Comparison of ENCODE assay signal across 6 cellular contexts in the genomic region with DNA sequence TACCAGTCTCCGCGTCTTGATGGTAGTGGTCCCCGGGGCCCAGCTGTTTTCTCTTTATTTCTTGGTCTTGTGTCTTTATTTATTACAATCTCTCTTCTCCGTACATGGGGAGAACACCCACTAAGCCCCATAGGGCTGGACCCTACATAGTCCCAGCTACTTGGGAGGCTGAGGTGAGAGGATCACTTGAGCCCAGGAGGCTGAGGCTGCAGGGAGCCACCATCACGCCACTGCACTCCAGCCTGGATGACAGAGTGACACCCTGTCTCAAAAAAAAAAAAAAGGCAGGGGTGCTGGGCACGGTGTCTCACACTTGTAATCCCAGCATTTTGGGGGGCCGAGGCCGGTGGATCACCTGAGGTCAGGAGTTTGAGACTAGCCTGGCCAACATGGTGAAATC. TPM values are rescaled to one million over a fixed set of nuclear protein-coding genes. Genes with fewer than 3 reads are reported as not detected.
A peak's percentile ranks its signal among the peaks of the same experiment; 100 is the strongest.
DNase-seq lines count a peak whose midpoint lies in the region; ATAC-seq and TF ChIP-seq lines count a peak whose summit lies in the region.
"Not testable (repeated sequence)": the region's sequence is repeated elsewhere in the genome, so short reads cannot be mapped to it uniquely, and the experiment has no call there.

No MANE protein-coding gene starts in this region.

- not testable (repeated sequence) for ATAC-seq in CD4-positive, alpha-beta T cell (ENCODE audit: poor library complexity); activated CD4-positive, alpha-beta T cell treated with anti-CD3 and anti-CD28 coated beads for 36 hours; activated naive CD8-positive, alpha-beta T cell treated with anti-CD3 and anti-CD28 coated beads, Interleukin-2, amount 50 U/mL, for 24 hours; naive thymus-derived CD4-positive, alpha-beta T cell

- CTCF ChIA-PET in CD4-positive, alpha-beta T cell (lab: Charles Lee); activated CD4-positive, alpha-beta T cell treated with anti-CD3 and anti-CD28 coated beads for 36 hours (lab: Charles Lee): not testable (repeated sequence)
- CTCF ChIA-PET in naive thymus-derived CD4-positive, alpha-beta T cell (lab: Charles Lee), result interaction anchor here (0.5 to 0.6 kb wide), 2 partner anchors 21 to 84 kb away, joined by 4 to 5 read pairs; no protein-coding TSS in a partner anchor

- not testable (repeated sequence) for TF ChIP-seq CTCF in CD4-positive, alpha-beta T cell (IDR thresholded peaks at IDR 0.05); NB4 (IDR thresholded peaks at IDR 0.05; ENCODE audit: low read depth, low read length); thyroid gland (IDR thresholded peaks at IDR 0.05)

- not testable (repeated sequence) for H3K36me3 ChIP-seq in naive thymus-derived CD4-positive, alpha-beta T cell (ENCODE audit: control insufficient read depth in 2 of 3, insufficient read depth in 3 of 3, low read length in 3 of 3); thyroid gland

- TF ChIP-seq POLR2A in NB4 (IDR thresholded peaks at IDR 0.05; ENCODE audit: extremely low read depth, insufficient read length); thyroid gland (IDR thresholded peaks at IDR 0.05): not testable (repeated sequence)

- not testable (repeated sequence) for DNase-seq in CD4-positive, alpha-beta T cell; NB4 (ENCODE audit: low read depth); activated CD4-positive, alpha-beta T cell treated with anti-CD3 and anti-CD28 coated beads for 36 hours; activated naive CD8-positive, alpha-beta T cell treated with anti-CD3 and anti-CD28 coated beads, Interleukin-2, amount 50 U/mL, for 24 hours; naive thymus-derived CD4-positive, alpha-beta T cell; thyroid gland

- intact Hi-C loops in CD4-positive, alpha-beta T cell (cut with DNase I, micrococcal nuclease), result loop anchor here in 1 of 2 experiments (5.0 kb wide), 3 partner anchors 53 to 153 kb away; a partner anchor contains a TSS
- intact Hi-C loops in activated CD4-positive, alpha-beta T cell treated with anti-CD3 and anti-CD28 coated beads for 36 hours (cut with DNase I, micrococcal nuclease), result loop anchor here (5.0 kb wide), 2 partner anchors 97 to 312 kb away; a partner anchor contains a TSS
- intact Hi-C loops in naive thymus-derived CD4-positive, alpha-beta T cell (cut with micrococcal nuclease), result loop anchor here in 1 of 2 donors (5.0 kb wide), 1 partner anchor 97 kb away; a partner anchor contains a TSS
- intact Hi-C loops in thyroid gland (cut with DNase I), result loop anchor here (5.0 kb wide), 1 partner anchor 43 kb away; no protein-coding TSS in a partner anchor

- H3K27me3 Mint-ChIP-seq in CD4-positive, alpha-beta T cell; activated CD4-positive, alpha-beta T cell treated with anti-CD3 and anti-CD28 coated beads for 36 hours; activated naive CD8-positive, alpha-beta T cell treated with anti-CD3 and anti-CD28 coated beads, Interleukin-2, amount 50 U/mL, for 24 hours; naive thymus-derived CD4-positive, alpha-beta T cell: not testable (repeated sequence)

- peak overlapping the region; percentile 9 for H3K27ac Mint-ChIP-seq in CD4-positive, alpha-beta T cell
- H3K27ac Mint-ChIP-seq in activated CD4-positive, alpha-beta T cell treated with anti-CD3 and anti-CD28 coated beads for 36 hours, result peak overlapping the region; percentile 25
- not testable (repeated sequence) for H3K27ac Mint-ChIP-seq in activated naive CD8-positive, alpha-beta T cell treated with anti-CD3 and anti-CD28 coated beads, Interleukin-2, amount 50 U/mL, for 24 hours; naive thymus-derived CD4-positive, alpha-beta T cell

- not testable (repeated sequence) for H3K36me3 Mint-ChIP-seq in CD4-positive, alpha-beta T cell (ENCODE audit: low read depth); activated CD4-positive, alpha-beta T cell treated with anti-CD3 and anti-CD28 coated beads for 36 hours (ENCODE audit: low read depth); activated naive CD8-positive, alpha-beta T cell treated with anti-CD3 and anti-CD28 coated beads, Interleukin-2, amount 50 U/mL, for 24 hours (ENCODE audit: low read depth); naive thymus-derived CD4-positive, alpha-beta T cell

- H3K9me3 Mint-ChIP-seq in CD4-positive, alpha-beta T cell; activated CD4-positive, alpha-beta T cell treated with anti-CD3 and anti-CD28 coated beads for 36 hours (ENCODE audit: low read depth); activated naive CD8-positive, alpha-beta T cell treated with anti-CD3 and anti-CD28 coated beads, Interleukin-2, amount 50 U/mL, for 24 hours; naive thymus-derived CD4-positive, alpha-beta T cell: not testable (repeated sequence)

- POLR2A ChIA-PET in CD4-positive, alpha-beta T cell (lab: Charles Lee); activated CD4-positive, alpha-beta T cell treated with anti-CD3 and anti-CD28 coated beads for 36 hours (lab: Charles Lee); naive thymus-derived CD4-positive, alpha-beta T cell (lab: Charles Lee): not testable (repeated sequence)

- not testable (repeated sequence) for H3K4me1 ChIP-seq in naive thymus-derived CD4-positive, alpha-beta T cell (ENCODE audit: control insufficient read depth in 2 of 2, insufficient read depth in 2 of 2, low read length in 2 of 2)
- H3K4me1 ChIP-seq in thyroid gland, result peaks cover 35 to 46% of the 10 kb centered on the region in 2 donors

- H3K4me3 ChIP-seq in NB4 (ENCODE audit: low read depth, low read length), result peak overlapping the region; percentile 68
- not testable (repeated sequence) for H3K4me3 ChIP-seq in naive thymus-derived CD4-positive, alpha-beta T cell (ENCODE audit: low read length); thyroid gland (replicated peaks in 1 of 3)

- 75 to 81% methylated on average over 8 of the region's 8 CpGs for WGBS in thyroid gland, 2 donors

- peaks cover 19% of the 10 kb centered on the region for H3K4me1 Mint-ChIP-seq in CD4-positive, alpha-beta T cell (ENCODE audit: low read depth)
- H3K4me1 Mint-ChIP-seq in activated CD4-positive, alpha-beta T cell treated with anti-CD3 and anti-CD28 coated beads for 36 hours, result peaks cover 29% of the 10 kb centered on the region
- H3K4me1 Mint-ChIP-seq in activated naive CD8-positive, alpha-beta T cell treated with anti-CD3 and anti-CD28 coated beads, Interleukin-2, amount 50 U/mL, for 24 hours, result peaks cover 29% of the 10 kb centered on the region
- H3K4me1 Mint-ChIP-seq in naive thymus-derived CD4-positive, alpha-beta T cell, result peaks cover 10 to 36% (median 18%) of the 10 kb centered on the region in 7 donors

- H3K27me3 ChIP-seq in CD4-positive, alpha-beta T cell (ENCODE audit: control insufficient read depth, insufficient read depth, low read length); naive thymus-derived CD4-positive, alpha-beta T cell (ENCODE audit: control insufficient read depth in 2 of 2, insufficient read depth in 2 of 2, low read length in 2 of 2); thyroid gland: not testable (repeated sequence)

- not testable (repeated sequence) for H3K9me3 ChIP-seq in CD4-positive, alpha-beta T cell (ENCODE audit: control insufficient read depth, low read length); naive thymus-derived CD4-positive, alpha-beta T cell (ENCODE audit: control insufficient read depth in 2 of 3, low read length in 3 of 3); thyroid gland

- H3K4me3 Mint-ChIP-seq in CD4-positive, alpha-beta T cell, result peak overlapping the region; percentile 66
- peak overlapping the region; percentile 55 for H3K4me3 Mint-ChIP-seq in activated CD4-positive, alpha-beta T cell treated with anti-CD3 and anti-CD28 coated beads for 36 hours
- H3K4me3 Mint-ChIP-seq in activated naive CD8-positive, alpha-beta T cell treated with anti-CD3 and anti-CD28 coated beads, Interleukin-2, amount 50 U/mL, for 24 hours, result peak overlapping the region; percentile 13
- H3K4me3 Mint-ChIP-seq in naive thymus-derived CD4-positive, alpha-beta T cell, result peak overlapping the region in 7 of 10 donors; percentile 35 to 81 (median 47)

- H3K27ac ChIP-seq in CD4-positive, alpha-beta T cell (ENCODE audit: low read depth, low read length); naive thymus-derived CD4-positive, alpha-beta T cell (ENCODE audit: low read depth, low read length): not testable (repeated sequence)
- H3K27ac ChIP-seq in thyroid gland, result peak overlapping the region; percentile 10 to 61 (median 50)

RNA-seq across cellular contexts. Expression of a gene that starts 3.0 kb away (rescaled TPM):
- total RNA-seq in CD4-positive, alpha-beta T cell, result 1 to 10 TPM; 4.1 to 5.0 TPM
- 10 to 100 TPM; 91.5 to 94.4 TPM for total RNA-seq in activated CD4-positive, alpha-beta T cell treated with anti-CD3 and anti-CD28 coated beads for 36 hours
- total RNA-seq in naive thymus-derived CD4-positive, alpha-beta T cell, result 100 to 1,000 TPM in 1 of 5 experiments, 10 to 100 TPM in 1, 1 to 10 TPM in 3; 3.5 to 111 (median 7.9) TPM
- 1 to 10 TPM in 1 of 2 donors, under 1 TPM in 1; 0.59 to 3.4 TPM for polyA plus RNA-seq in naive thymus-derived CD4-positive, alpha-beta T cell
- 10 to 100 TPM in 1 of 4 donors, 1 to 10 TPM in 3; 2.3 to 10.3 (median 3.6) TPM for total RNA-seq in thyroid gland

RNA-seq across cellular contexts. Expression of a gene that starts 8.8 kb away (rescaled TPM):
- total RNA-seq in CD4-positive, alpha-beta T cell, result 1 to 10 TPM; 1.1 TPM
- 1 to 10 TPM; 1.1 to 1.5 TPM for total RNA-seq in activated CD4-positive, alpha-beta T cell treated with anti-CD3 and anti-CD28 coated beads for 36 hours
- 1 to 10 TPM; 1.2 to 3.5 (median 3.0) TPM for total RNA-seq in naive thymus-derived CD4-positive, alpha-beta T cell
- polyA plus RNA-seq in naive thymus-derived CD4-positive, alpha-beta T cell, result under 1 TPM; 0.32 to 0.35 TPM
- total RNA-seq in thyroid gland, result 10 to 100 TPM in 2 of 4 donors, 1 to 10 TPM in 2; 7.0 to 10.9 (median 9.5) TPM

RNA-seq across cellular contexts. Expression of a gene that starts 53.9 kb away (rescaled TPM):
- 100 to 1,000 TPM; 306 to 307 TPM for total RNA-seq in CD4-positive, alpha-beta T cell
- total RNA-seq in activated CD4-positive, alpha-beta T cell treated with anti-CD3 and anti-CD28 coated beads for 36 hours, result 100 to 1,000 TPM; 122 to 133 TPM
- 100 to 1,000 TPM; 200 to 392 (median 262) TPM for total RNA-seq in naive thymus-derived CD4-positive, alpha-beta T cell
- 100 to 1,000 TPM in 1 of 2 donors, 10 to 100 TPM in 1; 68.1 to 122 TPM for polyA plus RNA-seq in naive thymus-derived CD4-positive, alpha-beta T cell
- total RNA-seq in thyroid gland, result 100 to 1,000 TPM; 144 to 266 (median 201) TPM

Comparison
In these comparisons a context has a peak if more than half of its experiments do, and no peak if none do; other contexts are left out.
1. H3K4me3 Mint-ChIP-seq: peak in every context shown above with its lines; median percentile 66 in CD4-positive, alpha-beta T cell; 55 in activated CD4-positive, alpha-beta T cell treated with anti-CD3 and anti-CD28 coated beads for 36 hours; 47 in naive thymus-derived CD4-positive, alpha-beta T cell; 13 in activated naive CD8-positive, alpha-beta T cell treated with anti-CD3 and anti-CD28 coated beads, Interleukin-2, amount 50 U/mL, for 24 hours.